8 cellular contexts compared by ENCODE assay signal in the genomic region with DNA sequence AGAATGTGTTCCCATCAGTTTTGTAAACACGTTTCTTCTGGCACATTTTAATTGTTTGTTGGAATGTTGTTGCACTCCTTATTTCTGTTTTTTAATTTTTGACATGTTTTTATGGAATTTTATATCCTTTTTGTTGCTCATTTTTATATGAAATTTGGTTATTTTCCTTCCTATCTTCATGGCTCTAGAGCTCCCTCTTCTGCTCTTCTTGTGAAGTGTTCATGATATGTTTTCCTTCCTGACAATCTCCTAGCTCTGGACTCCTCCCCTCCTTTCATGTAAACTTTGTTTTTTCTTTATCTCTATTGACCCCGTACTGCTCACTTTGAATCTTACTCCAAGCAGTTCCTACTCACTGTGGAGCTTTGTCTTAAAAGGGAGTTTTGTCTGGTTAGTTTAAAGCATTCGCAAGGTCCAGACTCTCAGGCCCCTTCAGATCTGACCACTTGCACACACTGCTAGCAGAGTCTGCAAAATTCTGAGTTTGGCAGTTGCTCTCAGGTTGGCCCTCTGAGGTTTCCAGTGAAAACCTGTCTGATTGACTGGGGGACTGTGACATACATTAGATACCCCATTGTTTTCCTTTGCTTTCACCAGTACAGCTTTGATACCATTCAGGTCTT.
DNase-seq lines count a peak whose midpoint lies in the region; ATAC-seq and TF ChIP-seq lines count a peak whose summit lies in the region.

No MANE protein-coding gene starts in this region.

- H3K9me3 Mint-ChIP-seq in natural killer cell (no peaks in the 10 kb centered on the region), neural progenitor cell (no peaks in the 10 kb centered on the region), T-cell (no peaks in the 10 kb centered on the region)
- no peaks in the 10 kb centered on the region for H3K9me3 Mint-ChIP-seq in natural killer cell treated with Interleukin-12 subunit alpha and Interleukin-12 subunit beta and Interleukin-15 and Interleukin-18, amount 100 ng/mL, for 72 hours
- H3K9me3 Mint-ChIP-seq in naive thymus-derived CD8-positive, alpha-beta T cell: no peaks in the 10 kb centered on the region

- H3K4me2 ChIP-seq in MM.1S (ENCODE audit: low read depth, low read length) (no peak overlapping the region), mammary epithelial cell (ENCODE audit: insufficient read depth, low read depth, low read length) (no peak overlapping the region), neural progenitor cell (no peak overlapping the region)

- H3K27me3 Mint-ChIP-seq in natural killer cell (ENCODE audit: low read depth in 2 of 2): peaks cover 2 to 6% of the 10 kb centered on the region in 2 donors
- peaks cover 5 to 14% of the 10 kb centered on the region in 2 donors for H3K27me3 Mint-ChIP-seq in natural killer cell treated with Interleukin-12 subunit alpha and Interleukin-12 subunit beta and Interleukin-15 and Interleukin-18, amount 100 ng/mL, for 72 hours
- H3K27me3 Mint-ChIP-seq in neural progenitor cell (ENCODE audit: insufficient read depth, low read depth): no peaks in the 10 kb centered on the region
- H3K27me3 Mint-ChIP-seq in T-cell: peaks cover 0 to 8% of the 10 kb centered on the region in 2 donors
- peaks cover 4 to 15% (median 10%) of the 10 kb centered on the region in 5 donors for H3K27me3 Mint-ChIP-seq in naive thymus-derived CD8-positive, alpha-beta T cell

- H3F3A ChIP-seq in MM.1S (ENCODE audit: insufficient read depth, low read length) (no peaks in the 10 kb centered on the region), neural progenitor cell (ENCODE audit: low read depth) (no peaks in the 10 kb centered on the region)

- no peaks in the 10 kb centered on the region for H3K4me1 ChIP-seq in MM.1S (ENCODE audit: low read length)
- H3K4me1 ChIP-seq in mammary epithelial cell (ENCODE audit: insufficient read depth, low read length): no peaks in the 10 kb centered on the region
- H3K4me1 ChIP-seq in neural progenitor cell: no peaks in the 10 kb centered on the region

- H3K27ac ChIP-seq in MM.1S (ENCODE audit: low read length): no peak overlapping the region
- no peak overlapping the region for H3K27ac ChIP-seq in mammary epithelial cell (ENCODE audit: insufficient read depth, low read depth, low read length)
- no peak overlapping the region for H3K27ac ChIP-seq in neural progenitor cell

- H3K36me3 ChIP-seq in MM.1S (replicated peaks; ENCODE audit: insufficient read depth, low read length): no peaks in the 10 kb centered on the region
- no peaks in the 10 kb centered on the region for H3K36me3 ChIP-seq in mammary epithelial cell (ENCODE audit: insufficient read depth, low read length)
- no peaks in the 10 kb centered on the region for H3K36me3 ChIP-seq in neural progenitor cell

- H3K9me3 ChIP-seq in MM.1S (replicated peaks; ENCODE audit: insufficient read depth, low read length) (no peaks in the 10 kb centered on the region), mammary epithelial cell (replicated peaks; ENCODE audit: insufficient read depth, low read length) (no peaks in the 10 kb centered on the region), neural progenitor cell (ENCODE audit: low read depth) (no peaks in the 10 kb centered on the region)

- H3K4me1 Mint-ChIP-seq in natural killer cell (no peaks in the 10 kb centered on the region), neural progenitor cell (no peaks in the 10 kb centered on the region), T-cell (no peaks in the 10 kb centered on the region)
- H3K4me1 Mint-ChIP-seq in natural killer cell treated with Interleukin-12 subunit alpha and Interleukin-12 subunit beta and Interleukin-15 and Interleukin-18, amount 100 ng/mL, for 72 hours (ENCODE audit: low read depth in 2 of 2): no peaks in the 10 kb centered on the region
- no peaks in the 10 kb centered on the region for H3K4me1 Mint-ChIP-seq in naive thymus-derived CD8-positive, alpha-beta T cell

- in situ Hi-C loops in mammary epithelial cell (cut with MboI; ENCODE audit: low sequenced_read_pairs in 2 of 2): no loop called here

- no peak for ATAC-seq in natural killer cell
- ATAC-seq in natural killer cell treated with Interleukin-12 subunit alpha and Interleukin-12 subunit beta and Interleukin-15 and Interleukin-18, amount 100 ng/mL, for 72 hours: no peak
- no peak for ATAC-seq in T-cell (replicated peaks in 1 of 4)
- no peak for ATAC-seq in naive thymus-derived CD8-positive, alpha-beta T cell

- H3K79me2 ChIP-seq in MM.1S (ENCODE audit: low read length) (no peaks in the 10 kb centered on the region), mammary epithelial cell (ENCODE audit: insufficient read depth, low read length) (no peaks in the 10 kb centered on the region), neural progenitor cell (ENCODE audit: low read depth) (no peaks in the 10 kb centered on the region)

- H3K9ac ChIP-seq in MM.1S (ENCODE audit: low read length): no peak overlapping the region
- H3K9ac ChIP-seq in mammary epithelial cell (ENCODE audit: insufficient read depth, low read length): no peak overlapping the region
- no peak overlapping the region for H3K9ac ChIP-seq in neural progenitor cell

- intact Hi-C loops in natural killer cell (cut with micrococcal nuclease) (no loop called here), mammary epithelial cell (cut with micrococcal nuclease) (loop anchor here (5.0 kb wide), 1 partner anchor 127 kb away; no protein-coding TSS in a partner anchor)

- no peaks in the 10 kb centered on the region for H3K9me2 ChIP-seq in MM.1S (replicated peaks; ENCODE audit: insufficient read depth, low read length)

- H3K4me3 Mint-ChIP-seq in natural killer cell: no peak overlapping the region
- H3K4me3 Mint-ChIP-seq in natural killer cell treated with Interleukin-12 subunit alpha and Interleukin-12 subunit beta and Interleukin-15 and Interleukin-18, amount 100 ng/mL, for 72 hours: no peak overlapping the region
- no peak overlapping the region for H3K4me3 Mint-ChIP-seq in neural progenitor cell
- H3K4me3 Mint-ChIP-seq in T-cell: no peak overlapping the region
- no peak overlapping the region for H3K4me3 Mint-ChIP-seq in naive thymus-derived CD8-positive, alpha-beta T cell

- H3K4me3 ChIP-seq in MM.1S (ENCODE audit: low read length) (no peak overlapping the region), mammary epithelial cell (replicated peaks in 1 of 3; ENCODE audit: insufficient read depth in 1 of 3, low read depth in 2 of 3, low read length in 3 of 3) (no peak overlapping the region), neural progenitor cell (no peak overlapping the region)

- H4K20me1 ChIP-seq in MM.1S (ENCODE audit: insufficient read depth, low read length): no peaks in the 10 kb centered on the region
- no peaks in the 10 kb centered on the region for H4K20me1 ChIP-seq in mammary epithelial cell (ENCODE audit: insufficient read depth, low read length)
- H4K20me1 ChIP-seq in neural progenitor cell (ENCODE audit: low read depth): no peaks in the 10 kb centered on the region

- H2AFZ ChIP-seq in MM.1S (ENCODE audit: low read length): no peak overlapping the region
- H2AFZ ChIP-seq in mammary epithelial cell (ENCODE audit: low read depth, low read length): no peak overlapping the region
- H2AFZ ChIP-seq in neural progenitor cell (replicated peaks): peak overlapping the region; percentile 81

- 26% methylated on average over 3 of the region's 3 CpGs for WGBS in mammary epithelial cell (ENCODE audit: low coverage, missing lambda C conversion rate)

- H3K27ac Mint-ChIP-seq in natural killer cell (no peak overlapping the region), neural progenitor cell (no peak overlapping the region), T-cell (no peak overlapping the region)
- no peak overlapping the region for H3K27ac Mint-ChIP-seq in natural killer cell treated with Interleukin-12 subunit alpha and Interleukin-12 subunit beta and Interleukin-15 and Interleukin-18, amount 100 ng/mL, for 72 hours
- H3K27ac Mint-ChIP-seq in naive thymus-derived CD8-positive, alpha-beta T cell: no peak overlapping the region

- no peak for DNase-seq in natural killer cell
- DNase-seq in natural killer cell treated with Interleukin-12 subunit alpha and Interleukin-12 subunit beta and Interleukin-15 and Interleukin-18, amount 100 ng/mL, for 72 hours (ENCODE audit: low spot score): no peak
- DNase-seq in MM.1S: peak; percentile 20
- peak; percentile 4 for DNase-seq in mammary epithelial cell
- DNase-seq in neural progenitor cell (ENCODE audit: low spot score): peak; percentile 48
- DNase-seq in NCI-H446 treated with DMSO at 0.1 percent for 48 hours (lab: John Stamatoyannopoulos, UW): no peak
- no peak for DNase-seq in T-cell
- DNase-seq in naive thymus-derived CD8-positive, alpha-beta T cell: no peak

- dilution Hi-C loops in mammary epithelial cell (cut with HindIII; ENCODE audit: low sequenced_read_pairs): no loop called here

- POLR2A ChIA-PET in T-cell (lab: Charles Lee): no interaction called here
- POLR2A ChIA-PET in naive thymus-derived CD8-positive, alpha-beta T cell (lab: Charles Lee): no interaction called here

- no TSS peak for BruUV-seq in mammary epithelial cell (replicated peaks; lab: Mats Ljungman, UMichigan)

- no peaks in the 10 kb centered on the region for H3K27me3 ChIP-seq in MM.1S (replicated peaks; ENCODE audit: insufficient read depth, low read length)
- H3K27me3 ChIP-seq in mammary epithelial cell (ENCODE audit: insufficient read depth, low read length): no peaks in the 10 kb centered on the region
- no peaks in the 10 kb centered on the region for H3K27me3 ChIP-seq in neural progenitor cell

- TF ChIP-seq CTCF in natural killer cell (IDR thresholded peaks at IDR 0.05): peak; percentile 18
- TF ChIP-seq CTCF in MM.1S (IDR thresholded peaks at IDR 0.05; ENCODE audit: low read length): peak; percentile 63
- TF ChIP-seq CTCF in mammary epithelial cell (conservative IDR thresholded peaks at IDR 0.05 in 1 of 2, IDR thresholded peaks at IDR 0.05 in 1 of 2; ENCODE audit: extremely low read depth in 1 of 2, insufficient read depth in 1 of 2, low read depth in 1 of 2, low read length in 2 of 2): peak; percentile 55 to 66
- peak; percentile 79 for TF ChIP-seq CTCF in neural progenitor cell (IDR thresholded peaks at IDR 0.05)

- H3K36me3 Mint-ChIP-seq in natural killer cell (no peaks in the 10 kb centered on the region), neural progenitor cell (no peaks in the 10 kb centered on the region), T-cell (no peaks in the 10 kb centered on the region)
- no peaks in the 10 kb centered on the region for H3K36me3 Mint-ChIP-seq in natural killer cell treated with Interleukin-12 subunit alpha and Interleukin-12 subunit beta and Interleukin-15 and Interleukin-18, amount 100 ng/mL, for 72 hours
- no peaks in the 10 kb centered on the region for H3K36me3 Mint-ChIP-seq in naive thymus-derived CD8-positive, alpha-beta T cell

- CTCF ChIA-PET in mammary epithelial cell (lab: Charles Lee; ENCODE audit: low non-redundant PET): interaction anchor here (0.7 kb wide), 1 partner anchor 139 kb away, joined by 4 read pairs; no protein-coding TSS in a partner anchor
- CTCF ChIA-PET in T-cell (lab: Charles Lee): no interaction called here

Comparison
In these comparisons a context has a peak if more than half of its experiments do, and no peak if none do; other contexts are left out.
1. DNase-seq: peak in MM.1S (single experiment), mammary epithelial cell (single experiment) and neural progenitor cell (single experiment); none in natural killer cell (single experiment), natural killer cell treated with Interleukin-12 subunit alpha and Interleukin-12 subunit beta and Interleukin-15 and Interleukin-18, amount 100 ng/mL, for 72 hours (single experiment), NCI-H446 treated with DMSO at 0.1 percent for 48 hours (single experiment), T-cell (0 of 34) and naive thymus-derived CD8-positive, alpha-beta T cell (0 of 10).
2. CTCF ChIP-seq: peak in every context shown above with its lines; median percentile 79 in neural progenitor cell; 63 in MM.1S; 60 in mammary epithelial cell; 18 in natural killer cell.